ENCODE assay signal across 1 cellular context in the genomic region with DNA sequence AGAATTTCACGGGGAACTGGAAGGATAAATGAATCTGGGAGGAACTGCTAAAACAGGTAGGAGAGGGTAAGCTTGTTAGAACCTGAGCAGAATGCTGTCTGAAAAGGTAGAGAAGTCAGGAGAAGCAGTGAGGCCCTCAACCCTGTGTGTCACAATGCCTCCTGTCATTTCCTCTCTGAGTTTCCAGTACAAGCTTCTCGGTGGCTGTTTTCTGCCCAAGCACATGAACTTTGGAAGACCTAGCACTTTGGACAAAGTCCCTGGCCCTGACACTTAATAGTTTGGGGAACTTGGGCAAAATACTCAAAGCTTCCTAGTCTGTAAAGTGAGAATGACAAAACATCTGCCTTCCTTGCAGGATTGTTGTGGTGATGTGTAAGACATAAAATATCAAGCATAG. TPM values are rescaled to one million over a fixed set of nuclear protein-coding genes. Genes with fewer than 3 reads are reported as not detected.
"Had no signal": no experiment of that assay in that cellular context is flagged by ENCODE, and none has a peak within 500 bp of the region (broad histone marks: within the 10 kb centered on the region; RNA-seq: fewer than 3 reads in every experiment).

No MANE protein-coding gene starts in this region.

RNA-seq across cellular contexts. Expression of a gene that starts 52.7 kb away (rescaled TPM):
- total RNA-seq: Right ventricle myocardium superior had no signal
